ENCODE assay signal across 37 cellular contexts in the genomic region with DNA sequence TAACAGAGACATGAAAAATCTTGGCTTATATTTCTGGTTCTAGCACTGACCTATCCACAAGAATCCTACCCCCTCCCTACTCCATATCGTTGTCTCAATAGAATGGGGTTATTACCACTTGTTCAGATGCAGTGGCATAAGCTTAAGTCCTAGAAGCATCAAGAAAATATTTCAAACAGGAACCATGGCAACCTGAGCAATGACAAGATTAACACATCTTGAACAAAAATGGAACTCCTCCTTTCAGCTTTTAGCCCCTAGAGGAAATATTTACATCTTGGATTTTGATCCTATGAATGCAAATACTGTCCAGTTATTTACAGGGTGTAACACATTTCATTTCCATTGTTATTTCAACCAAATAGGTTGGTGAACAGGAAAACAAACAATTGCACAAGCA. TPM values are rescaled to one million over a fixed set of nuclear protein-coding genes. Genes with fewer than 3 reads are reported as not detected.
DNase-seq lines count a peak whose midpoint lies in the region; ATAC-seq, FAIRE-seq and TF ChIP-seq lines count a peak whose summit lies in the region.
"Had no signal": no experiment of that assay in that cellular context is flagged by ENCODE, and none has a peak within 500 bp of the region (broad histone marks: within the 10 kb centered on the region; RNA-seq: fewer than 3 reads in every experiment).

No MANE protein-coding gene starts in this region.

- no peaks in the 10 kb centered on the region for H3K27me3 ChIP-seq in smooth muscle cell (ENCODE audit: low read depth)
- H3K27me3 ChIP-seq: cardiac muscle cell, colonic mucosa, foreskin keratinocyte, heart right ventricle, MG63 had no signal

- H3K79me2 ChIP-seq in smooth muscle cell (ENCODE audit: low read depth), result no peaks in the 10 kb centered on the region

- no peak for TF ChIP-seq RAD21 in A549 (conservative IDR thresholded peaks at IDR 0.05 in 1 of 2, IDR thresholded peaks at IDR 0.05 in 1 of 2)

- POLR2A ChIA-PET in A549 (lab: Yijun Ruan, JAX), result no interaction called here

- no peak overlapping the region for H3K9ac ChIP-seq in smooth muscle cell (ENCODE audit: low read depth)

- 32% methylated on average over 1 of the region's 1 CpG for WGBS in A549 (ENCODE audit: missing lambda C conversion rate)
- WGBS in lower leg skin, 2 donors, result 24 to 30% methylated on average over 1 of the region's 1 CpG
- WGBS in smooth muscle cell (ENCODE audit: low lambda C conversion rate), result 78% methylated on average over 1 of the region's 1 CpG

- no peak overlapping the region for H2AFZ ChIP-seq in smooth muscle cell (ENCODE audit: low read depth)

- no peaks in the 10 kb centered on the region for H3K9me3 Mint-ChIP-seq in neural crest cell
- no peaks in the 10 kb centered on the region for H3K9me3 Mint-ChIP-seq in Calu3 (ENCODE audit: low read depth, unreplicated experiment)
- H3K9me3 Mint-ChIP-seq: activated naive CD4-positive, alpha-beta T cell treated with anti-CD3 and anti-CD28 coated beads, Interleukin-2, amount 50 U/mL, for 24 hours; mesothelial cell of epicardium had no signal

- CTCF ChIA-PET in A549 (lab: Yijun Ruan, JAX) (no interaction called here), Calu3 (lab: Charles Lee) (no interaction called here)

- no peak overlapping the region for H3K4me3 Mint-ChIP-seq in neural crest cell
- no peak overlapping the region for H3K4me3 Mint-ChIP-seq in Calu3 (ENCODE audit: low read depth, unreplicated experiment)
- H3K4me3 Mint-ChIP-seq: activated CD8-positive, alpha-beta T cell treated with anti-CD3 and anti-CD28 coated beads, Interleukin-2, amount 10 ng/mL, durations not matched to agents 7 days and 5 days; activated naive CD4-positive, alpha-beta T cell treated with anti-CD3 and anti-CD28 coated beads, Interleukin-2, amount 50 U/mL, for 24 hours; CD4-positive, alpha-beta memory T cell; mesothelial cell of epicardium had no signal

- no peaks in the 10 kb centered on the region for H3K27me3 Mint-ChIP-seq in neural crest cell (ENCODE audit: low read depth)
- no peaks in the 10 kb centered on the region for H3K27me3 Mint-ChIP-seq in Calu3 (ENCODE audit: unreplicated experiment)

- intact Hi-C loops in lower leg skin (cut with DNase I; ENCODE audit: low total_unique reads), result no loop called here
- intact Hi-C loops in Calu3 (cut with micrococcal nuclease; ENCODE audit: unreplicated experiment), result no loop called here

- H3K27ac ChIP-seq in A549 (no peak overlapping the region), smooth muscle cell (ENCODE audit: low read depth) (no peak overlapping the region)
- H3K27ac ChIP-seq: cardiac muscle cell, colonic mucosa, epithelial cell of prostate, foreskin keratinocyte, heart right ventricle, skin epidermis, WERI-Rb-1 had no signal

- TF ChIP-seq EP300 in A549 (IDR thresholded peaks at IDR 0.05), result no peak

- no peaks in the 10 kb centered on the region for H3K36me3 ChIP-seq in smooth muscle cell (ENCODE audit: low read depth)
- H3K36me3 ChIP-seq: cardiac muscle cell, colonic mucosa, heart right ventricle, MG63, WERI-Rb-1 had no signal

- TF ChIP-seq CTCF in A549 (IDR thresholded peaks at IDR 0.05), result no peak
- no peak for TF ChIP-seq CTCF in choroid plexus epithelial cell (conservative IDR thresholded peaks at IDR 0.05; ENCODE audit: low read depth, low read length)
- no peak for TF ChIP-seq CTCF in neural crest cell (conservative IDR thresholded peaks at IDR 0.05)
- TF ChIP-seq CTCF in lower leg skin (IDR thresholded peaks at IDR 0.05), result no peak
- TF ChIP-seq CTCF in smooth muscle cell (IDR thresholded peaks at IDR 0.05; ENCODE audit: borderline replicate concordance, insufficient read depth, poor library complexity, severe bottlenecking), result no peak
- TF ChIP-seq CTCF in Calu3 (IDR thresholded peaks at IDR 0.05; ENCODE audit: unreplicated experiment), result no peak

- no peaks in the 10 kb centered on the region for H4K20me1 ChIP-seq in smooth muscle cell (ENCODE audit: low read depth)

- TF ChIP-seq POLR2A in A549 (IDR thresholded peaks at IDR 0.05; ENCODE audit: low read length), result no peak
- TF ChIP-seq POLR2A in lower leg skin (IDR thresholded peaks at IDR 0.05), result no peak

- BruUV-seq in Calu3 (replicated peaks; lab: Mats Ljungman, UMichigan), result no TSS peak

- H3K4me3 ChIP-seq in A549, result no peak overlapping the region
- H3K4me3 ChIP-seq in choroid plexus epithelial cell (ENCODE audit: low read depth, low read length), result no peak overlapping the region
- H3K4me3 ChIP-seq in lower leg skin (ENCODE audit: low read depth, poor library complexity, severe bottlenecking), result no peak overlapping the region
- H3K4me3 ChIP-seq in smooth muscle cell, result no peak overlapping the region
- H3K4me3 ChIP-seq: cardiac muscle cell, colonic mucosa, heart right ventricle, MG63, skin epidermis had no signal

- peaks cover 25% of the 10 kb centered on the region for H3K4me1 Mint-ChIP-seq in neural crest cell
- no peaks in the 10 kb centered on the region for H3K4me1 Mint-ChIP-seq in Calu3 (ENCODE audit: low read depth, unreplicated experiment)
- H3K4me1 Mint-ChIP-seq: activated naive CD4-positive, alpha-beta T cell treated with anti-CD3 and anti-CD28 coated beads, Interleukin-2, amount 50 U/mL, for 24 hours; CD4-positive, alpha-beta memory T cell had no signal

- H3K9me3 ChIP-seq in A549 (no peaks in the 10 kb centered on the region), smooth muscle cell (replicated peaks; ENCODE audit: low read depth) (no peaks in the 10 kb centered on the region)
- H3K9me3 ChIP-seq: colonic mucosa had no signal

- peak in 1 of 2 experiments; percentile 64; a peak in 3 of 6 replicates for ATAC-seq in A549
- ATAC-seq: activated CD8-positive, alpha-beta T cell treated with anti-CD3 and anti-CD28 coated beads, Interleukin-2, amount 10 ng/mL, durations not matched to agents 7 days and 5 days; foreskin keratinocyte; heart right ventricle had no signal

- FAIRE-seq in A549 (lab: Jason Lieb, UNC), result no peak
- FAIRE-seq: A204.1, GM12891, HTR-8/SVneo, keratinocyte, RCC 7860 had no signal

- H3K4me1 ChIP-seq in A549, result peaks cover 7% of the 10 kb centered on the region; the same call in 1 of the 3 replicates
- H3K4me1 ChIP-seq in smooth muscle cell (ENCODE audit: low read depth), result peaks cover 24% of the 10 kb centered on the region
- H3K4me1 ChIP-seq: colonic mucosa, foreskin keratinocyte had no signal

- H3F3A ChIP-seq in smooth muscle cell (ENCODE audit: low read depth), result no peaks in the 10 kb centered on the region

- H3K36me3 Mint-ChIP-seq in neural crest cell (ENCODE audit: low read depth) (no peaks in the 10 kb centered on the region), Calu3 (ENCODE audit: insufficient read depth, unreplicated experiment) (no peaks in the 10 kb centered on the region)
- H3K36me3 Mint-ChIP-seq: activated naive CD4-positive, alpha-beta T cell treated with anti-CD3 and anti-CD28 coated beads, Interleukin-2, amount 50 U/mL, for 24 hours; CD4-positive, alpha-beta memory T cell; mesothelial cell of epicardium had no signal

- DNase-seq in A549 (ENCODE audit: low read depth in 1 of 2, low spot score in 1 of 2) (peak; percentile 3 to 39), M059J (ENCODE audit: low read depth) (peak; percentile 23), choroid plexus epithelial cell (ENCODE audit: low read depth) (peak; percentile 24), neural crest cell (ENCODE audit: low read depth, low spot score) (no peak), lower leg skin (ENCODE audit: low spot score in 2 of 2) (no peak), smooth muscle cell (lab: John Stamatoyannopoulos, UW; ENCODE audit: unreplicated experiment) (no peak), NCI-H510A treated with DMSO at 0.1 percent for 48 hours (lab: John Stamatoyannopoulos, UW) (no peak), Calu3 (no peak)
- DNase-seq: activated CD4-positive, alpha-beta T cell treated with anti-CD3 and anti-CD28 coated beads for 4 hours; activated CD8-positive, alpha-beta T cell treated with anti-CD3 and anti-CD28 coated beads, Interleukin-2, amount 10 ng/mL, durations not matched to agents 7 days and 5 days; CD4-positive, alpha-beta memory T cell; colonic mucosa; DMS 273 treated with DMSO at 0.1 percent for 48 hours; effector CD8-positive, alpha-beta T cell; foreskin keratinocyte; H7; heart right ventricle; KBM-7; MG63; NCI-H1930; NCI-H226; NCI-H774; retina; SIG-M5; stimulated activated naive CD4-positive, alpha-beta T cell treated with Interleukin-2 at 50 U/mL for 16 hours; T1000; WERI-Rb-1 had no signal

- 0 out of 3 replicates have a peak overlapping the region, but pooled peaks have one; percentile 4 for H3K4me2 ChIP-seq in A549
- no peak overlapping the region for H3K4me2 ChIP-seq in smooth muscle cell

- H3K27ac Mint-ChIP-seq in neural crest cell (ENCODE audit: unreplicated experiment), result peak overlapping the region; percentile 37
- no peak overlapping the region for H3K27ac Mint-ChIP-seq in Calu3 (ENCODE audit: unreplicated experiment)
- H3K27ac Mint-ChIP-seq: activated CD8-positive, alpha-beta T cell treated with anti-CD3 and anti-CD28 coated beads, Interleukin-2, amount 10 ng/mL, durations not matched to agents 7 days and 5 days; activated naive CD4-positive, alpha-beta T cell treated with anti-CD3 and anti-CD28 coated beads, Interleukin-2, amount 50 U/mL, for 24 hours; CD4-positive, alpha-beta memory T cell; mesothelial cell of epicardium had no signal

TF ChIP-seq in A549, 52 proteins besides CTCF, POLR2A, EP300 and RAD21 (continues in another document):
- TF ChIP-seq HOXA7 (CRISPR knock-in tag; IDR thresholded peaks at IDR 0.05), result no peak
- no peak for TF ChIP-seq MAFK (IDR thresholded peaks at IDR 0.05; ENCODE audit: partially characterized antibody)
- TF ChIP-seq BHLHE40 (IDR thresholded peaks at IDR 0.05; ENCODE audit: low read depth, low read length), result no peak
- no peak for TF ChIP-seq NR3C1 (IDR thresholded peaks at IDR 0.05)

RNA-seq across cellular contexts. Expression of a gene that starts 46.1 kb away (rescaled TPM):
- polyA plus RNA-seq in A549 (2011; rRNA removed), result 176 and 196 TPM in 2 replicates
- polyA plus RNA-seq in A549 (2012; cell fraction: cytosol; rRNA removed), result 62.7 and 70.0 TPM in 2 replicates
- polyA plus RNA-seq in A549 (2012; cell fraction: nucleus; rRNA removed), result 48.0 and 67.9 TPM in 2 replicates
- 52.3 to 73.7 TPM (median 66.8 TPM) in 3 replicates for polyA plus RNA-seq in A549 (2017; fragmentation: RNase III; extraction: RNeasy Plus Mini Kit Qiagen cat#74134 plus additional on column Dnase treatment)
- 100 and 122 TPM in 2 replicates for polyA minus RNA-seq in A549 (2011; rRNA and poly(A)+ RNA removed)
- total RNA-seq in M059J (2014; rRNA removed; shearing (Covaris generic)), result 48.3 and 52.4 TPM in 2 replicates
- total RNA-seq in neural crest cell, result 119 and 122 TPM in 2 replicates
- total RNA-seq in lower leg skin, result 10 to 100 TPM; 60.0 to 78.8 (median 69.3) TPM
- total RNA-seq in smooth muscle cell, result 117 and 121 TPM in 2 replicates
- 135 and 159 TPM in 2 replicates for polyA plus RNA-seq in smooth muscle cell
- 37.1 and 37.2 TPM in 2 replicates for total RNA-seq in Calu3 (2022)

Comparison
In these comparisons a context has a peak if more than half of its experiments do, and no peak if none do; other contexts are left out.
1. DNase-seq: peak in A549 (2 of 2), M059J (single experiment) and choroid plexus epithelial cell (single experiment); none in neural crest cell (single experiment), lower leg skin (0 of 2), smooth muscle cell (single experiment), NCI-H510A treated with DMSO at 0.1 percent for 48 hours (single experiment) and Calu3 (single experiment).